ENCODE assay signal across 1 cellular context in the genomic region with DNA sequence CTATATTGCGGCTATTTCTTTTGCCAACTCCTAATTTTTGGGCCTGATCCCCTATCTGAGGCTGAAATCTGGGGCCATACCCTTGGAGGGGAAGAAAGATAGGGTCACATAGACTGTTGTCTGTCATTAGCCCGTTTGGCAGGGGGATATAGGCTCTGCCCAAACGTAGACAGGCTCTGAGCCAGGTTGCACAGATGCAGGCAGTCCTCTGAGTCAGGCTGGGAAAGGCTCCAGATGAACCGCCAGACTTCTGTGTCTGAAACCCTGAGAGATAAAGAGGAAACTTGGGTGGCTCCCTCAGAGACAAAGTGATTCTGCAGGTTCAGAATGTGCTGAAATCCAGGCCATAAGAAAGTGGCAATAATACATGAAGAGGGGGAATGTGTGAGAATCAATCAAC.
TF ChIP-seq lines count a peak whose summit lies in the region.

No MANE protein-coding gene starts in this region.

TF ChIP-seq in K562, 482 proteins besides CTCF, POLR2A, EP300 and RAD21 (continued from another document and continues in another):
- TF ChIP-seq, protein P1, sequence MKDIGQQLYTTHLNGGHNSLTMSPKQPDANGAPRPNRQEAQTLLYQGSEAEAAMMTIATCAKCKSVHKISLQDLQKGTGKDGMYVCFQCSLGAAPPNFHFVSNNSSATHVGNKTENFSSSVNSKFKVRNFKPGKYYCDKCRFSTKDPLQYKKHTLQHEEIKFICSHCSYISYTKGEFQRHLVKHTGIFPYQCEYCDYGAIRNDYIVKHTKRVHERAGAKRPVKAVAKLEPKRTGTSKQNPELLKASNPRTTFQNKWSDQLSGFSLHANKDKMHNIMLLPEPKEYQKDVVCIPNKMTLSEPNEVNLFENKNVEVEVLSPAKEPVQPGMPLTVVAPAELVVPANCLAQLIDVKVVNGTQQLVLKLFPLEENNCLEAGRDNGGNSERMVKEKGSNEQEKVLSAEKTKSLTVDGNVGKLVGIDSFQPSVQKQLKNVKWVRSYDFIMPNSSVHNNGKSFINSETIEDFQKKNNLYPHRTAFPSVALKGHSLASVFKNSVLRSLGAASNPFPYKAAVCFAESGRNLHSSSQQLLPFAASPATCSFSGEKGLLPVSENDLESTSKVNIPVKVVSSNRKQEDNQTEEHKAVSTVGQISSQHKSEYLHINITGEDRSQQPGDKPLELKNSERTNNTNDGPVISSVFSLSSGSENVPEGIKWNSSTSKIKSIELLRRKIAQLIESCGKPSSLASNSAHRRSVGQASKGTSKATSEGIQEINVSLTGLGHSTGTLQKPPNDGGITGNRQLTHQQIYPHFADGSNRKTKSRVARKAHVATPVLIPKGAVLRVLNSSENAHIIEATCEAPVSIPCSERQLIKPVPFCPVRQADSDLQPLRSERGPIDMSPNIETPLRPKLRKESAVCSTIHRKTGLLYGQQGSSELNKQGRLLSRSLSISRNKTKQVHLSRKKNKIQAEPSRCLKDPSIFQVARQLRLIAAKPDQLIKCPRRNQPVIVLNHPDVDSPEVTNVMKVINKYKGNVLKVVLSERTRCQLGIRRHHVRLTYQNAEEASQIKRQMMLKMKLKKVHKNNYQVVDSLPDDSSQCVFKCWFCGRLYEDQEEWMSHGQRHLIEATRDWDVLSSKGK (CRISPR knock-in tag; IDR thresholded peaks at IDR 0.05): no peak
- TF ChIP-seq DPF2 (IDR thresholded peaks at IDR 0.05): peak; percentile 88
- TF ChIP-seq, protein P2, sequence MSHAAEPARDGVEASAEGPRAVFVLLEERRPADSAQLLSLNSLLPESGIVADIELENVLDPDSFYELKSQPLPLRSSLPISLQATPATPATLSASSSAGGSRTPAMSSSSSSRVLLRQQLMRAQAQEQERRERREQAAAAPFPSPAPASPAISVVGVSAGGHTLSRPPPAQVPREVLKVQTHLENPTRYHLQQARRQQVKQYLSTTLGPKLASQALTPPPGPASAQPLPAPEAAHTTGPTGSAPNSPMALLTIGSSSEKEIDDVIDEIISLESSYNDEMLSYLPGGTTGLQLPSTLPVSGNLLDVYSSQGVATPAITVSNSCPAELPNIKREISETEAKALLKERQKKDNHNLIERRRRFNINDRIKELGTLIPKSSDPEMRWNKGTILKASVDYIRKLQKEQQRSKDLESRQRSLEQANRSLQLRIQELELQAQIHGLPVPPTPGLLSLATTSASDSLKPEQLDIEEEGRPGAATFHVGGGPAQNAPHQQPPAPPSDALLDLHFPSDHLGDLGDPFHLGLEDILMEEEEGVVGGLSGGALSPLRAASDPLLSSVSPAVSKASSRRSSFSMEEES (CRISPR knock-in tag; IDR thresholded peaks at IDR 0.05): no peak
- TF ChIP-seq ZBTB7A (IDR thresholded peaks at IDR 0.05; ENCODE audit: borderline replicate concordance, control insufficient read depth, low read depth, low read length): peak; percentile 43; the same call in 1 of the 2 replicates
- TF ChIP-seq, protein P3, sequence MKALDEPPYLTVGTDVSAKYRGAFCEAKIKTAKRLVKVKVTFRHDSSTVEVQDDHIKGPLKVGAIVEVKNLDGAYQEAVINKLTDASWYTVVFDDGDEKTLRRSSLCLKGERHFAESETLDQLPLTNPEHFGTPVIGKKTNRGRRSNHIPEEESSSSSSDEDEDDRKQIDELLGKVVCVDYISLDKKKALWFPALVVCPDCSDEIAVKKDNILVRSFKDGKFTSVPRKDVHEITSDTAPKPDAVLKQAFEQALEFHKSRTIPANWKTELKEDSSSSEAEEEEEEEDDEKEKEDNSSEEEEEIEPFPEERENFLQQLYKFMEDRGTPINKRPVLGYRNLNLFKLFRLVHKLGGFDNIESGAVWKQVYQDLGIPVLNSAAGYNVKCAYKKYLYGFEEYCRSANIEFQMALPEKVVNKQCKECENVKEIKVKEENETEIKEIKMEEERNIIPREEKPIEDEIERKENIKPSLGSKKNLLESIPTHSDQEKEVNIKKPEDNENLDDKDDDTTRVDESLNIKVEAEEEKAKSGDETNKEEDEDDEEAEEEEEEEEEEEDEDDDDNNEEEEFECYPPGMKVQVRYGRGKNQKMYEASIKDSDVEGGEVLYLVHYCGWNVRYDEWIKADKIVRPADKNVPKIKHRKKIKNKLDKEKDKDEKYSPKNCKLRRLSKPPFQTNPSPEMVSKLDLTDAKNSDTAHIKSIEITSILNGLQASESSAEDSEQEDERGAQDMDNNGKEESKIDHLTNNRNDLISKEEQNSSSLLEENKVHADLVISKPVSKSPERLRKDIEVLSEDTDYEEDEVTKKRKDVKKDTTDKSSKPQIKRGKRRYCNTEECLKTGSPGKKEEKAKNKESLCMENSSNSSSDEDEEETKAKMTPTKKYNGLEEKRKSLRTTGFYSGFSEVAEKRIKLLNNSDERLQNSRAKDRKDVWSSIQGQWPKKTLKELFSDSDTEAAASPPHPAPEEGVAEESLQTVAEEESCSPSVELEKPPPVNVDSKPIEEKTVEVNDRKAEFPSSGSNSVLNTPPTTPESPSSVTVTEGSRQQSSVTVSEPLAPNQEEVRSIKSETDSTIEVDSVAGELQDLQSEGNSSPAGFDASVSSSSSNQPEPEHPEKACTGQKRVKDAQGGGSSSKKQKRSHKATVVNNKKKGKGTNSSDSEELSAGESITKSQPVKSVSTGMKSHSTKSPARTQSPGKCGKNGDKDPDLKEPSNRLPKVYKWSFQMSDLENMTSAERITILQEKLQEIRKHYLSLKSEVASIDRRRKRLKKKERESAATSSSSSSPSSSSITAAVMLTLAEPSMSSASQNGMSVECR (CRISPR knock-in tag; IDR thresholded peaks at IDR 0.05): no peak
- TF ChIP-seq ZNF354B (CRISPR knock-in tag; IDR thresholded peaks at IDR 0.05): no peak
- TF ChIP-seq SUPT5H (IDR thresholded peaks at IDR 0.05): no peak
- TF ChIP-seq ZBTB9 (CRISPR knock-in tag; IDR thresholded peaks at IDR 0.05): no peak
- no peak for TF ChIP-seq RBM17 (IDR thresholded peaks at IDR 0.05; ENCODE audit: borderline replicate concordance, low read depth, low read length)
- no peak for TF ChIP-seq ZNF318 (IDR thresholded peaks at IDR 0.05; ENCODE audit: borderline replicate concordance in 1 of 2, low read depth in 1 of 2)
- no peak for TF ChIP-seq RBM14 (IDR thresholded peaks at IDR 0.05; ENCODE audit: borderline replicate concordance, insufficient read depth, low read depth, low read length)
- no peak for TF ChIP-seq SIN3A (IDR thresholded peaks at IDR 0.05; ENCODE audit: borderline replicate concordance in 2 of 2, control insufficient read depth in 1 of 2, low read depth in 2 of 2, low read length in 2 of 2)
- TF ChIP-seq ZNF778 (CRISPR knock-in tag; IDR thresholded peaks at IDR 0.05): no peak
- TF ChIP-seq BACH1 (tag; IDR thresholded peaks at IDR 0.05): no peak; the same call in 1 of the 2 replicates
- TF ChIP-seq POLR2B (IDR thresholded peaks at IDR 0.05; ENCODE audit: low read depth, partially characterized antibody): no peak
- no peak for TF ChIP-seq ZFPM2 (CRISPR knock-in tag; IDR thresholded peaks at IDR 0.05)
- TF ChIP-seq TAF1 (IDR thresholded peaks at IDR 0.05; ENCODE audit: control insufficient read depth, extremely low read depth, insufficient read depth, low read length, severe bottlenecking): no peak
- no peak for TF ChIP-seq TSC22D4 (tag; IDR thresholded peaks at IDR 0.05)
- no peak for TF ChIP-seq SMAD3 (CRISPR knock-in tag; conservative IDR thresholded peaks at IDR 0.05)
- no peak for TF ChIP-seq SIRT6 (IDR thresholded peaks at IDR 0.05; ENCODE audit: low read depth, low read length)
- TF ChIP-seq POLR2AphosphoS5 (IDR thresholded peaks at IDR 0.05; ENCODE audit: control insufficient read depth, insufficient read depth, low read depth, low read length): peak; percentile 68; the same call in 1 of the 2 replicates
- peak; percentile 18; the same call in 1 of the 2 replicates for TF ChIP-seq MYC (IDR thresholded peaks at IDR 0.05; ENCODE audit: low read depth, low read length)
- no peak for TF ChIP-seq MYC (CRISPR knock-in tag; IDR thresholded peaks at IDR 0.05; ENCODE audit: borderline replicate concordance, low read depth)
- no peak for TF ChIP-seq ZNF282 (CRISPR knock-in tag; IDR thresholded peaks at IDR 0.05)
- no peak for TF ChIP-seq FOXJ2 (tag; IDR thresholded peaks at IDR 0.05)
- TF ChIP-seq TBL1XR1 (IDR thresholded peaks at IDR 0.05; ENCODE audit: low read length in 2 of 2): no peak; a peak in 2 of 4 replicates
- no peak for TF ChIP-seq XRCC5 (IDR thresholded peaks at IDR 0.05; ENCODE audit: low read depth, low read length)
- TF ChIP-seq CREBBP (IDR thresholded peaks at IDR 0.05; ENCODE audit: low read depth, low read length): no peak
- no peak for TF ChIP-seq WHSC1 (IDR thresholded peaks at IDR 0.05; ENCODE audit: low read length)
- TF ChIP-seq ZNF57 (CRISPR knock-in tag; IDR thresholded peaks at IDR 0.05): no peak
- TF ChIP-seq KAT2B (IDR thresholded peaks at IDR 0.05; ENCODE audit: low read depth, low read length): no peak
- TF ChIP-seq, protein P4, sequence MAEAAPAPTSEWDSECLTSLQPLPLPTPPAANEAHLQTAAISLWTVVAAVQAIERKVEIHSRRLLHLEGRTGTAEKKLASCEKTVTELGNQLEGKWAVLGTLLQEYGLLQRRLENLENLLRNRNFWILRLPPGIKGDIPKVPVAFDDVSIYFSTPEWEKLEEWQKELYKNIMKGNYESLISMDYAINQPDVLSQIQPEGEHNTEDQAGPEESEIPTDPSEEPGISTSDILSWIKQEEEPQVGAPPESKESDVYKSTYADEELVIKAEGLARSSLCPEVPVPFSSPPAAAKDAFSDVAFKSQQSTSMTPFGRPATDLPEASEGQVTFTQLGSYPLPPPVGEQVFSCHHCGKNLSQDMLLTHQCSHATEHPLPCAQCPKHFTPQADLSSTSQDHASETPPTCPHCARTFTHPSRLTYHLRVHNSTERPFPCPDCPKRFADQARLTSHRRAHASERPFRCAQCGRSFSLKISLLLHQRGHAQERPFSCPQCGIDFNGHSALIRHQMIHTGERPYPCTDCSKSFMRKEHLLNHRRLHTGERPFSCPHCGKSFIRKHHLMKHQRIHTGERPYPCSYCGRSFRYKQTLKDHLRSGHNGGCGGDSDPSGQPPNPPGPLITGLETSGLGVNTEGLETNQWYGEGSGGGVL (CRISPR knock-in tag; IDR thresholded peaks at IDR 0.05): no peak
